Comparison of ENCODE assay signal across 20 cellular contexts in the genomic region with DNA sequence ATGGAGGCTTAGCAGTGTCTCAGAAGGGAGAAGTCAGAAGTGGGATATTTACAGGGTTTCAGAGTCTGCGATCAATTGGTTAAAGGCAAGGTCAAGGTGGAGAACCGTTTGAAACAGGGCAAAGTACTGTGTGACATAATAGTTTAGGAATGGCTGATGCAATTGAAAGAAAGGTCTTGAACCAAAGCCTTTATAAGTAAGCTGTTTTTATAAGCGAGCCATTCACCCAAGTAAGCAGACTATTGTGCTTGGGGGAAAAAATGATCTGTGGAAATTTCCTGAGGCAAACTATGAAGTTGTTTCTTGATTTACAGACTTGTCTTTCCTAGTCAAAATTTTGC.
DNase-seq lines count a peak whose midpoint lies in the region; ATAC-seq and TF ChIP-seq lines count a peak whose summit lies in the region.
"Had no signal": no experiment of that assay in that cellular context is flagged by ENCODE, and none has a peak within 500 bp of the region (broad histone marks: within the 10 kb centered on the region; RNA-seq: fewer than 3 reads in every experiment).

No MANE protein-coding gene starts in this region.

- peaks cover 30% of the 10 kb centered on the region for H3K9me3 Mint-ChIP-seq in activated CD4-positive, alpha-beta T cell treated with anti-CD3 and anti-CD28 coated beads, Interleukin-2, amount 10 ng/mL, durations not matched to agents 24 days and 14 days
- peaks cover 3% of the 10 kb centered on the region for H3K9me3 Mint-ChIP-seq in activated T-helper 17 cell treated with anti-CD3 and anti-CD28 coated beads, Interleukin-2, amount 50 U/mL, for 72 hours
- H3K9me3 Mint-ChIP-seq in activated T-helper 2 cell treated with anti-CD3 and anti-CD28 coated beads, Interferon-gamma antibody, Interleukin-2, Interleukin-4, amounts not matched to agents 10 μg/mL and 5 μg/mL and 100 μg/mL, durations not matched to agents 14 hours and 24 hours and 36 hours, result no peaks in the 10 kb centered on the region

- intact Hi-C loops in HCT116 (cut with micrococcal nuclease) (no loop called here), ascending aorta (cut with DNase I) (loop anchor here (5.0 kb wide), 1 partner anchor 37 kb away; no protein-coding TSS in a partner anchor)
- intact Hi-C loops in activated CD4-positive, alpha-beta T cell treated with anti-CD3 and anti-CD28 coated beads, Interleukin-2, amount 10 ng/mL, durations not matched to agents 24 days and 14 days (cut with micrococcal nuclease), result no loop called here
- intact Hi-C loops in activated T-helper 2 cell treated with anti-CD3 and anti-CD28 coated beads, Interferon-gamma antibody, Interleukin-2, Interleukin-4, amounts not matched to agents 10 μg/mL and 5 μg/mL and 100 μg/mL, durations not matched to agents 14 hours and 24 hours and 36 hours (cut with micrococcal nuclease), result loop anchor here (2.0 kb wide), 1 partner anchor 33 kb away; no protein-coding TSS in a partner anchor

- ATAC-seq in HCT116 (no peak), GM19324 (IDR thresholded peaks at IDR 0.05; ENCODE audit: low FRiP score, unreplicated experiment) (no peak)
- no peak for ATAC-seq in activated T-helper 17 cell treated with anti-CD3 and anti-CD28 coated beads, Interleukin-2, amount 50 U/mL, for 72 hours (replicated peaks)

- H3K27me3 Mint-ChIP-seq in activated CD4-positive, alpha-beta T cell treated with anti-CD3 and anti-CD28 coated beads, Interleukin-2, amount 10 ng/mL, durations not matched to agents 24 days and 14 days, result peaks cover under 1% of the 10 kb centered on the region
- peaks cover 3% of the 10 kb centered on the region for H3K27me3 Mint-ChIP-seq in activated T-helper 17 cell treated with anti-CD3 and anti-CD28 coated beads, Interleukin-2, amount 50 U/mL, for 72 hours
- no peaks in the 10 kb centered on the region for H3K27me3 Mint-ChIP-seq in activated T-helper 2 cell treated with anti-CD3 and anti-CD28 coated beads, Interferon-gamma antibody, Interleukin-2, Interleukin-4, amounts not matched to agents 10 μg/mL and 5 μg/mL and 100 μg/mL, durations not matched to agents 14 hours and 24 hours and 36 hours (ENCODE audit: low read depth)
- H3K27me3 Mint-ChIP-seq: activated CD4-positive, alpha-beta memory T cell treated with anti-CD3 and anti-CD28 coated beads, Interleukin-2, amount 10 ng/mL, durations not matched to agents 7 days and 5 days had no signal

- POLR2A ChIA-PET in HCT116 (lab: Charles Lee), result interaction anchor here (1.1 to 1.9 kb wide), 4 partner anchors 10 to 34 kb away, joined by 4 to 7 read pairs (median 6); no protein-coding TSS in a partner anchor

- peak overlapping the region; percentile 37 for H3K4me2 ChIP-seq in HCT116 (ENCODE audit: low read length)

- TF ChIP-seq CTCF in HCT116 (IDR thresholded peaks at IDR 0.05 in 2 of 3, conservative IDR thresholded peaks at IDR 0.05 in 1 of 3; ENCODE audit: borderline replicate concordance in 1 of 3, insufficient read depth in 1 of 3, low read depth in 2 of 3, low read length in 2 of 3) (no peak), ascending aorta (IDR thresholded peaks at IDR 0.05) (no peak), fibroblast of the aortic adventitia (IDR thresholded peaks at IDR 0.05; ENCODE audit: insufficient read depth, low read length) (no peak)

- H3K27ac ChIP-seq in HCT116 (ENCODE audit: low read depth, low read length), result no peak overlapping the region
- peak overlapping the region; percentile 29 to 41 for H3K27ac ChIP-seq in ascending aorta
- H3K27ac ChIP-seq in skeletal muscle tissue (ENCODE audit: low read depth, low read length), result peak overlapping the region; percentile 15
- H3K27ac ChIP-seq: C4-2B, SK-N-MC had no signal

- H3K9me3 ChIP-seq in HCT116 (ENCODE audit: control insufficient read depth in 1 of 2, insufficient read depth in 1 of 2, low read depth in 1 of 2, low read length in 2 of 2), result no peaks in the 10 kb centered on the region
- H3K9me3 ChIP-seq in ascending aorta, result no peaks in the 10 kb centered on the region
- no peaks in the 10 kb centered on the region for H3K9me3 ChIP-seq in skeletal muscle tissue (ENCODE audit: control insufficient read depth in 3 of 3, low read length in 3 of 3)
- H3K9me3 ChIP-seq: transverse colon had no signal

- 0 out of 2 replicates have a peak, but pooled peaks have one; percentile 6 for TF ChIP-seq RAD21 in HCT116 (IDR thresholded peaks at IDR 0.05; ENCODE audit: low read depth)

- no peak overlapping the region for H3K27ac Mint-ChIP-seq in activated CD4-positive, alpha-beta T cell treated with anti-CD3 and anti-CD28 coated beads, Interleukin-2, amount 10 ng/mL, durations not matched to agents 24 days and 14 days
- no peak overlapping the region for H3K27ac Mint-ChIP-seq in activated T-helper 17 cell treated with anti-CD3 and anti-CD28 coated beads, Interleukin-2, amount 50 U/mL, for 72 hours
- no peak overlapping the region for H3K27ac Mint-ChIP-seq in activated T-helper 2 cell treated with anti-CD3 and anti-CD28 coated beads, Interferon-gamma antibody, Interleukin-2, Interleukin-4, amounts not matched to agents 10 μg/mL and 5 μg/mL and 100 μg/mL, durations not matched to agents 14 hours and 24 hours and 36 hours
- H3K27ac Mint-ChIP-seq: activated CD4-positive, alpha-beta memory T cell treated with anti-CD3 and anti-CD28 coated beads, Interleukin-2, amount 10 ng/mL, durations not matched to agents 7 days and 5 days; activated T-helper 1 cell treated with anti-CD3 and anti-CD28 coated beads, Interleukin-12 subunit alpha, Interleukin-12 subunit beta, Interleukin-2, Interleukin-4 antibody, amounts not matched to agents 30 ng/mL and 10 ng/mL and 1 ng/mL, durations not matched to agents 14 hours and 24 hours and 36 hours; nephron had no signal

- no peak for DNase-seq in HCT116 (ENCODE audit: low read depth, low spot score)
- no peak for DNase-seq in ascending aorta (ENCODE audit: low spot score in 2 of 2)
- peak; percentile 95 for DNase-seq in fibroblast of the aortic adventitia (ENCODE audit: low read depth)
- no peak for DNase-seq in activated CD4-positive, alpha-beta T cell treated with anti-CD3 and anti-CD28 coated beads, Interleukin-2, amount 10 ng/mL, durations not matched to agents 24 days and 14 days
- no peak for DNase-seq in activated T-helper 2 cell treated with anti-CD3 and anti-CD28 coated beads, Interferon-gamma antibody, Interleukin-2, Interleukin-4, amounts not matched to agents 10 μg/mL and 5 μg/mL and 100 μg/mL, durations not matched to agents 14 hours and 24 hours and 36 hours (ENCODE audit: low spot score)
- DNase-seq: activated CD4-positive, alpha-beta memory T cell treated with anti-CD3 and anti-CD28 coated beads, Interleukin-2, amount 10 ng/mL, durations not matched to agents 7 days and 5 days; dermis blood vessel endothelial cell; DMS79; MG63; NCI-H1694 treated with DMSO at 0.1 percent for 48 hours; NCI-H510A; stimulated activated CD4-positive, alpha-beta T cell treated with anti-CD3 and anti-CD28 coated beads, Interleukin-4, amount 100 ng/mL, for 24 hours; transverse colon had no signal

- H3K36me3 ChIP-seq in HCT116 (ENCODE audit: control insufficient read depth in 1 of 2, insufficient read depth in 2 of 2, low read length in 2 of 2) (no peaks in the 10 kb centered on the region), ascending aorta (no peaks in the 10 kb centered on the region), skeletal muscle tissue (ENCODE audit: control insufficient read depth in 3 of 3, insufficient read depth in 3 of 3, low read length in 3 of 3) (no peaks in the 10 kb centered on the region)
- H3K36me3 ChIP-seq: MG63, transverse colon had no signal

- TF ChIP-seq POLR2A in HCT116 (IDR thresholded peaks at IDR 0.05; ENCODE audit: borderline replicate concordance, extremely low read depth, insufficient read depth, insufficient read length), result no peak

- no TSS peak for BruUV-seq in HCT116 (replicated peaks; lab: Mats Ljungman, UMichigan)

- no peaks in the 10 kb centered on the region for H3K9me2 ChIP-seq in HCT116 (ENCODE audit: insufficient read depth)

- no peaks in the 10 kb centered on the region for H3K27me3 ChIP-seq in HCT116 (ENCODE audit: insufficient read depth, low read length)
- no peaks in the 10 kb centered on the region for H3K27me3 ChIP-seq in ascending aorta
- no peaks in the 10 kb centered on the region for H3K27me3 ChIP-seq in skeletal muscle tissue (ENCODE audit: control insufficient read depth in 3 of 3, insufficient read depth in 3 of 3, low read length in 3 of 3)
- H3K27me3 ChIP-seq: MG63, transverse colon had no signal

- no peak overlapping the region for H3K4me3 ChIP-seq in HCT116 (replicated peaks in 1 of 2; ENCODE audit: low read depth in 1 of 2, low read length in 2 of 2)
- H3K4me3 ChIP-seq in ascending aorta, result no peak overlapping the region
- peak overlapping the region; percentile 50 for H3K4me3 ChIP-seq in fibroblast of the aortic adventitia (ENCODE audit: low read depth, low read length)
- no peak overlapping the region for H3K4me3 ChIP-seq in skeletal muscle tissue (ENCODE audit: low read length in 3 of 3)
- H3K4me3 ChIP-seq: MG63, SK-N-MC, transverse colon had no signal

- no peak overlapping the region for H3K9ac ChIP-seq in HCT116 (ENCODE audit: low read length)
- H3K9ac ChIP-seq in skeletal muscle tissue (ENCODE audit: low read depth in 1 of 3, low read length in 3 of 3), result no peak overlapping the region

- H3K4me1 Mint-ChIP-seq in activated CD4-positive, alpha-beta T cell treated with anti-CD3 and anti-CD28 coated beads, Interleukin-2, amount 10 ng/mL, durations not matched to agents 24 days and 14 days, result peaks cover 11% of the 10 kb centered on the region
- peaks cover 13% of the 10 kb centered on the region for H3K4me1 Mint-ChIP-seq in activated T-helper 17 cell treated with anti-CD3 and anti-CD28 coated beads, Interleukin-2, amount 50 U/mL, for 72 hours
- peaks cover 12% of the 10 kb centered on the region for H3K4me1 Mint-ChIP-seq in activated T-helper 2 cell treated with anti-CD3 and anti-CD28 coated beads, Interferon-gamma antibody, Interleukin-2, Interleukin-4, amounts not matched to agents 10 μg/mL and 5 μg/mL and 100 μg/mL, durations not matched to agents 14 hours and 24 hours and 36 hours (ENCODE audit: low read depth)

- H3K36me3 Mint-ChIP-seq in activated CD4-positive, alpha-beta T cell treated with anti-CD3 and anti-CD28 coated beads, Interleukin-2, amount 10 ng/mL, durations not matched to agents 24 days and 14 days (ENCODE audit: low read depth), result no peaks in the 10 kb centered on the region
- H3K36me3 Mint-ChIP-seq in activated T-helper 17 cell treated with anti-CD3 and anti-CD28 coated beads, Interleukin-2, amount 50 U/mL, for 72 hours (ENCODE audit: low read depth), result no peaks in the 10 kb centered on the region
- H3K36me3 Mint-ChIP-seq in activated T-helper 2 cell treated with anti-CD3 and anti-CD28 coated beads, Interferon-gamma antibody, Interleukin-2, Interleukin-4, amounts not matched to agents 10 μg/mL and 5 μg/mL and 100 μg/mL, durations not matched to agents 14 hours and 24 hours and 36 hours (ENCODE audit: low read depth), result no peaks in the 10 kb centered on the region

- RAD21 ChIA-PET in HCT116 (lab: Charles Lee; ENCODE audit: low non-redundant PET in 1 of 2, low total read pairs in 2 of 2, uncharacterized antibody in 2 of 2, unreplicated experiment in 2 of 2), result interaction anchor here in 1 of 2 experiments (1.2 kb wide), 1 partner anchor 34 kb away, joined by 3 read pairs; no protein-coding TSS in a partner anchor

- H3K79me2 ChIP-seq in HCT116 (ENCODE audit: insufficient read depth, low read length), result no peaks in the 10 kb centered on the region

- H2AFZ ChIP-seq in HCT116 (ENCODE audit: low read depth, low read length, poor library complexity, severe bottlenecking), result peak overlapping the region; percentile 62

- H3K4me3 Mint-ChIP-seq in activated CD4-positive, alpha-beta T cell treated with anti-CD3 and anti-CD28 coated beads, Interleukin-2, amount 10 ng/mL, durations not matched to agents 24 days and 14 days, result no peak overlapping the region
- H3K4me3 Mint-ChIP-seq in activated T-helper 17 cell treated with anti-CD3 and anti-CD28 coated beads, Interleukin-2, amount 50 U/mL, for 72 hours, result no peak overlapping the region
- no peak overlapping the region for H3K4me3 Mint-ChIP-seq in activated T-helper 2 cell treated with anti-CD3 and anti-CD28 coated beads, Interferon-gamma antibody, Interleukin-2, Interleukin-4, amounts not matched to agents 10 μg/mL and 5 μg/mL and 100 μg/mL, durations not matched to agents 14 hours and 24 hours and 36 hours (ENCODE audit: low read depth)
- H3K4me3 Mint-ChIP-seq: activated CD4-positive, alpha-beta memory T cell treated with anti-CD3 and anti-CD28 coated beads, Interleukin-2, amount 10 ng/mL, durations not matched to agents 7 days and 5 days; activated T-helper 1 cell treated with anti-CD3 and anti-CD28 coated beads, Interleukin-12 subunit alpha, Interleukin-12 subunit beta, Interleukin-2, Interleukin-4 antibody, amounts not matched to agents 30 ng/mL and 10 ng/mL and 1 ng/mL, durations not matched to agents 14 hours and 24 hours and 36 hours; nephron had no signal

- H4K20me1 ChIP-seq in HCT116 (ENCODE audit: insufficient read depth), result no peaks in the 10 kb centered on the region

- H3K4me1 ChIP-seq in HCT116 (ENCODE audit: control insufficient read depth in 1 of 2, insufficient read depth in 2 of 2, low read length in 2 of 2) (peaks cover 37 to 55% of the 10 kb centered on the region in 2 experiments), ascending aorta (peaks cover 8 to 22% of the 10 kb centered on the region in 2 donors), skeletal muscle tissue (ENCODE audit: control insufficient read depth in 3 of 3, insufficient read depth in 3 of 3, low read length in 3 of 3) (peaks cover 3 to 14% (median 5%) of the 10 kb centered on the region in 3 donors)

- CTCF ChIA-PET in HCT116 (lab: Charles Lee), result no interaction called here

Comparison
In these comparisons a context has a peak if more than half of its experiments do, and no peak if none do; other contexts are left out.
1. intact Hi-C loops: an anchor here in ascending aorta (5.0 kb wide) and activated T-helper 2 cell treated with anti-CD3 and anti-CD28 coated beads, Interferon-gamma antibody, Interleukin-2, Interleukin-4, amounts not matched to agents 10 μg/mL and 5 μg/mL and 100 μg/mL, durations not matched to agents 14 hours and 24 hours and 36 hours (2.0 kb wide); none called in HCT116 and activated CD4-positive, alpha-beta T cell treated with anti-CD3 and anti-CD28 coated beads, Interleukin-2, amount 10 ng/mL, durations not matched to agents 24 days and 14 days.